In genomic region chr7:30908681-30909080, GRCh38 we compare ENCODE assay signal across 14 cellular contexts. TPM values are rescaled to one million over a fixed set of nuclear protein-coding genes. Genes with fewer than 3 reads are reported as not detected.
DNase-seq lines count a peak whose midpoint lies in the region; FAIRE-seq and TF ChIP-seq lines count a peak whose summit lies in the region.
"Had no signal": no experiment of that assay in that cellular context is flagged by ENCODE, and none has a peak within 500 bp of the region (broad histone marks: within the 10 kb centered on the region; RNA-seq: fewer than 3 reads in every experiment).

No MANE protein-coding gene starts in this region.

- in situ Hi-C loops in astrocyte of the spinal cord (cut with HindIII; ENCODE audit: low sequenced_read_pairs) = no loop called here

- H3K36me3 ChIP-seq in A673 (ENCODE audit: insufficient read depth, low read length, poor library complexity, severe bottlenecking) (no peaks in the 10 kb centered on the region), iPS DF 6.9 (ENCODE audit: control insufficient read depth, insufficient read depth, low read length) (no peaks in the 10 kb centered on the region)
- H3K36me3 ChIP-seq: neutrophil had no signal

- H3K4me1 ChIP-seq in A673 (ENCODE audit: insufficient read depth, low read length, poor library complexity, severe bottlenecking) (no peaks in the 10 kb centered on the region), iPS DF 6.9 (ENCODE audit: control insufficient read depth, insufficient read depth, low read length) (0 out of 2 replicates have a peak, but pooled peaks cover 1% of the 10 kb centered on the region)

- POLR2A ChIA-PET in A673 (lab: Charles Lee; ENCODE audit: low non-redundant PET) = no interaction called here

- H3K9me3 ChIP-seq in A673 (ENCODE audit: low read depth, low read length, poor library complexity, severe bottlenecking) (no peaks in the 10 kb centered on the region), iPS DF 6.9 (ENCODE audit: control insufficient read depth, insufficient read depth, low read length) (no peaks in the 10 kb centered on the region)
- H3K9me3 ChIP-seq: neutrophil had no signal

- no TSS peak for BruUV-seq in A673 (replicated peaks; lab: Mats Ljungman, UMichigan)

- CTCF ChIA-PET in A673 (lab: Charles Lee) = no interaction called here

- H3K4me3 ChIP-seq in A673 (ENCODE audit: low read depth, low read length, poor library complexity, severe bottlenecking) (no peak overlapping the region), astrocyte of the spinal cord (ENCODE audit: low read depth, low read length) (no peak overlapping the region), iPS DF 6.9 (ENCODE audit: low read length) (no peak overlapping the region)

- DNase-seq in A673 (ENCODE audit: low spot score) = peak; percentile 14
- DNase-seq in astrocyte of the spinal cord (ENCODE audit: low read depth, low spot score) = no peak
- peak; percentile 33 for DNase-seq in iPS DF 6.9 (ENCODE audit: low read depth, low spot score)
- DNase-seq in activated naive CD4-positive, alpha-beta T cell treated with anti-CD3 and anti-CD28 coated beads, Interleukin-2, amount 50 U/mL, for 16 hours = no peak
- no peak for DNase-seq in AML-193 (lab: John Stamatoyannopoulos, UW)
- no peak for DNase-seq in activated gamma-delta T cell treated with Interleukin-2 at 50 U/mL for 16 hours
- no peak for DNase-seq in D721Med (ENCODE audit: insufficient read length, low spot score)
- DNase-seq: EL, foreskin melanocyte, NCI-H1436, SIG-M5 had no signal

- H3K27ac ChIP-seq in A673 (ENCODE audit: low read depth, low read length, poor library complexity, severe bottlenecking) = no peak overlapping the region
- no peak overlapping the region for H3K27ac ChIP-seq in iPS DF 6.9 (ENCODE audit: low read length)
- H3K27ac ChIP-seq: neutrophil had no signal

- no peak for FAIRE-seq in D721Med (lab: Jason Lieb, UNC)

- no peaks in the 10 kb centered on the region for H3K27me3 ChIP-seq in A673 (replicated peaks; ENCODE audit: insufficient read depth, low read depth, low read length, poor library complexity)
- no peaks in the 10 kb centered on the region for H3K27me3 ChIP-seq in iPS DF 6.9 (ENCODE audit: control insufficient read depth, insufficient read depth, low read length)

- peak; percentile 47 for TF ChIP-seq CTCF in A673 (conservative IDR thresholded peaks at IDR 0.05; ENCODE audit: low read depth, low read length)
- peak; percentile 25; the same call in 1 of the 2 replicates for TF ChIP-seq CTCF in GM12874 (IDR thresholded peaks at IDR 0.05; ENCODE audit: insufficient read depth, low read depth, low read length)
- TF ChIP-seq CTCF in astrocyte of the spinal cord (IDR thresholded peaks at IDR 0.05; ENCODE audit: low read depth, low read length) = peak; percentile 38
- no peak for TF ChIP-seq CTCF in D721Med (IDR thresholded peaks at IDR 0.05; ENCODE audit: insufficient read depth, missing control alignments)

- intact Hi-C loops in A673 (cut with micrococcal nuclease; ENCODE audit: unreplicated experiment) = no loop called here

- no CpG with 5 or more reads among the region's 10 CpGs for WGBS in iPS DF 6.9 (ENCODE audit: insufficient coverage, insufficient read length)

RNA-seq across cellular contexts. Expression of gene AQP1, which starts 3.0 kb away (rescaled TPM):
- total RNA-seq in A673 (2021) = 0.37 and 0.49 TPM in 2 replicates
- total RNA-seq: B cell had no signal

RNA-seq across cellular contexts. Expression of gene GHRHR, which starts 55.1 kb away (rescaled TPM):
- total RNA-seq in A673 (2021) = not detected in 2 replicates
- total RNA-seq: B cell had no signal

Comparison
In these comparisons a context has a peak if more than half of its experiments do, and no peak if none do; other contexts are left out.
1. DNase-seq: peak in A673 (single experiment) and iPS DF 6.9 (single experiment); none in astrocyte of the spinal cord (single experiment), activated naive CD4-positive, alpha-beta T cell treated with anti-CD3 and anti-CD28 coated beads, Interleukin-2, amount 50 U/mL, for 16 hours (single experiment), AML-193 (0 of 2), activated gamma-delta T cell treated with Interleukin-2 at 50 U/mL for 16 hours (single experiment) and D721Med (single experiment).